26 cellular contexts compared by ENCODE assay signal in genomic region chr1:206646504-206646903, GRCh38.
"Had no signal": no experiment of that assay in that cellular context is flagged by ENCODE, and none has a peak within 500 bp of the region (broad histone marks: within the 10 kb centered on the region; RNA-seq: fewer than 3 reads in every experiment).

No MANE protein-coding gene starts in this region.

- ATAC-seq: activated naive CD4-positive, alpha-beta T cell treated with anti-CD3 and anti-CD28 coated beads, Interleukin-2, amount 50 U/mL, for 72 hours; activated T-cell treated with anti-CD3 and anti-CD28 coated beads, Interleukin-2, amount 50 U/mL, for 72 hours; esophagus mucosa had no signal

- H3K9me3 Mint-ChIP-seq: activated CD4-positive, alpha-beta memory T cell treated with anti-CD3 and anti-CD28 coated beads, Interleukin-2, amount 10 ng/mL, durations not matched to agents 7 days and 5 days; activated CD4-positive, alpha-beta T cell treated with anti-CD3 and anti-CD28 coated beads, Interleukin-2, amount 10 ng/mL, durations not matched to agents 7 days and 5 days; activated naive CD4-positive, alpha-beta T cell treated with anti-CD3 and anti-CD28 coated beads, Interleukin-2, amount 10 ng/mL, durations not matched to agents 7 days and 5 days; activated naive CD4-positive, alpha-beta T cell treated with anti-CD3 and anti-CD28 coated beads, Interleukin-2, amount 50 U/mL, for 72 hours; activated naive CD8-positive, alpha-beta T cell treated with anti-CD3 and anti-CD28 coated beads, Interleukin-2, amount 10 ng/mL, durations not matched to agents 7 days and 5 days; activated T-cell treated with anti-CD3 and anti-CD28 coated beads, Interleukin-2, amount 50 U/mL, for 24 hours; activated T-cell treated with anti-CD3 and anti-CD28 coated beads, Interleukin-2, amount 50 U/mL, for 72 hours; brain; central memory CD8-positive, alpha-beta T cell; dendritic cell treated with granulocyte-macrophage colony-stimulating factor and Interleukin-4, amounts not matched to agents 40 ng/mL and 50 ng/mL, for 4 days; endodermal cell had no signal

- H3K4me1 Mint-ChIP-seq: activated CD4-positive, alpha-beta T cell treated with anti-CD3 and anti-CD28 coated beads, Interleukin-2, amount 10 ng/mL, durations not matched to agents 7 days and 5 days; activated naive CD4-positive, alpha-beta T cell treated with anti-CD3 and anti-CD28 coated beads, Interleukin-2, amount 10 ng/mL, durations not matched to agents 7 days and 5 days; brain; central memory CD8-positive, alpha-beta T cell; endodermal cell had no signal

- H3K27me3 Mint-ChIP-seq: activated CD4-positive, alpha-beta memory T cell treated with anti-CD3 and anti-CD28 coated beads, Interleukin-2, amount 10 ng/mL, durations not matched to agents 7 days and 5 days; activated CD4-positive, alpha-beta T cell treated with anti-CD3 and anti-CD28 coated beads, Interleukin-2, amount 10 ng/mL, durations not matched to agents 7 days and 5 days; activated naive CD4-positive, alpha-beta T cell treated with anti-CD3 and anti-CD28 coated beads, Interleukin-2, amount 10 ng/mL, durations not matched to agents 7 days and 5 days; activated T-cell treated with anti-CD3 and anti-CD28 coated beads, Interleukin-2, amount 50 U/mL, for 24 hours; brain; central memory CD8-positive, alpha-beta T cell had no signal

- DNase-seq: activated CD4-positive, alpha-beta memory T cell treated with anti-CD3 and anti-CD28 coated beads, Interleukin-2, amount 10 ng/mL, durations not matched to agents 7 days and 5 days; activated CD4-positive, alpha-beta T cell treated with anti-CD3 and anti-CD28 coated beads for 1 hour; activated CD4-positive, alpha-beta T cell treated with anti-CD3 and anti-CD28 coated beads for 4 hours; activated CD4-positive, alpha-beta T cell treated with anti-CD3 and anti-CD28 coated beads, Interleukin-2, amount 10 ng/mL, durations not matched to agents 7 days and 5 days; activated CD4-positive, alpha-beta T cell treated with anti-CD3 and anti-CD28 coated beads, Interleukin-2, amount 50 U/mL, for 4 hours; activated CD8-positive, alpha-beta memory T cell treated with anti-CD3 and anti-CD28 coated beads, Interleukin-2, amount 50 U/mL, for 48 hours; activated gamma-delta T cell; activated naive CD4-positive, alpha-beta T cell; activated naive CD4-positive, alpha-beta T cell treated with anti-CD3 and anti-CD28 coated beads, Interleukin-2, amount 10 ng/mL, durations not matched to agents 7 days and 5 days; activated naive CD8-positive, alpha-beta T cell treated with anti-CD3 and anti-CD28 coated beads, Interleukin-2, amount 10 ng/mL, durations not matched to agents 7 days and 5 days; activated T-cell treated with anti-CD3 and anti-CD28 coated beads for 4 hours; activated T-cell treated with anti-CD3 and anti-CD28 coated beads, Interleukin-2, amount 50 U/mL, for 24 hours; activated T-cell treated with anti-CD3 and anti-CD28 coated beads, Interleukin-2, amount 50 U/mL, for 72 hours; dorsolateral prefrontal cortex; effector memory CD4-positive, alpha-beta T cell; endodermal cell; foreskin fibroblast; head of caudate nucleus; T-helper 2 cell had no signal

- H3K4me3 Mint-ChIP-seq: activated CD4-positive, alpha-beta memory T cell treated with anti-CD3 and anti-CD28 coated beads, Interleukin-2, amount 10 ng/mL, durations not matched to agents 7 days and 5 days; activated CD4-positive, alpha-beta T cell treated with anti-CD3 and anti-CD28 coated beads, Interleukin-2, amount 10 ng/mL, durations not matched to agents 7 days and 5 days; activated naive CD4-positive, alpha-beta T cell treated with anti-CD3 and anti-CD28 coated beads, Interleukin-2, amount 10 ng/mL, durations not matched to agents 7 days and 5 days; activated naive CD8-positive, alpha-beta T cell treated with anti-CD3 and anti-CD28 coated beads, Interleukin-2, amount 10 ng/mL, durations not matched to agents 7 days and 5 days; activated T-cell treated with anti-CD3 and anti-CD28 coated beads, Interleukin-2, amount 50 U/mL, for 24 hours; activated T-cell treated with anti-CD3 and anti-CD28 coated beads, Interleukin-2, amount 50 U/mL, for 72 hours; brain; central memory CD8-positive, alpha-beta T cell; dendritic cell treated with granulocyte-macrophage colony-stimulating factor and Interleukin-4, amounts not matched to agents 40 ng/mL and 50 ng/mL, for 4 days; endodermal cell had no signal

- H3K27ac ChIP-seq: ascending aorta, coronary artery, dorsolateral prefrontal cortex had no signal

- H3K4me1 ChIP-seq: ascending aorta had no signal

- H3K4me3 ChIP-seq: ascending aorta, coronary artery, dorsolateral prefrontal cortex had no signal

- H3K27me3 ChIP-seq: ascending aorta, dorsolateral prefrontal cortex had no signal

- H3K36me3 Mint-ChIP-seq: activated naive CD4-positive, alpha-beta T cell treated with anti-CD3 and anti-CD28 coated beads, Interleukin-2, amount 10 ng/mL, durations not matched to agents 7 days and 5 days had no signal

- H3K27ac Mint-ChIP-seq: activated CD4-positive, alpha-beta memory T cell treated with anti-CD3 and anti-CD28 coated beads, Interleukin-2, amount 10 ng/mL, durations not matched to agents 7 days and 5 days; activated CD4-positive, alpha-beta T cell treated with anti-CD3 and anti-CD28 coated beads, Interleukin-2, amount 10 ng/mL, durations not matched to agents 7 days and 5 days; activated naive CD4-positive, alpha-beta T cell treated with anti-CD3 and anti-CD28 coated beads, Interleukin-2, amount 10 ng/mL, durations not matched to agents 7 days and 5 days; activated naive CD4-positive, alpha-beta T cell treated with anti-CD3 and anti-CD28 coated beads, Interleukin-2, amount 50 U/mL, for 72 hours; activated naive CD8-positive, alpha-beta T cell treated with anti-CD3 and anti-CD28 coated beads, Interleukin-2, amount 10 ng/mL, durations not matched to agents 7 days and 5 days; activated T-cell treated with anti-CD3 and anti-CD28 coated beads, Interleukin-2, amount 50 U/mL, for 24 hours; activated T-cell treated with anti-CD3 and anti-CD28 coated beads, Interleukin-2, amount 50 U/mL, for 72 hours; dendritic cell treated with granulocyte-macrophage colony-stimulating factor and Interleukin-4, amounts not matched to agents 40 ng/mL and 50 ng/mL, for 4 days; endodermal cell had no signal
